Comparison of ENCODE assay signal across 8 cellular contexts in genomic region chr10:102120987-102121738, GRCh38. TPM values are rescaled to one million over a fixed set of nuclear protein-coding genes. Genes with fewer than 3 reads are reported as not detected.
A peak's percentile ranks its signal among the peaks of the same experiment; 100 is the strongest.
DNase-seq lines count a peak whose midpoint lies in the region; ATAC-seq and TF ChIP-seq lines count a peak whose summit lies in the region.

No MANE protein-coding gene starts in this region.

- H3K4me2 ChIP-seq in PC-3 (ENCODE audit: low read length), result peak overlapping the region; percentile 96

- H3K27me3 ChIP-seq in PC-3 (ENCODE audit: low read length) (no peaks in the 10 kb centered on the region), layer of hippocampus (ENCODE audit: control insufficient read depth, insufficient read depth, low read length) (no peaks in the 10 kb centered on the region)

- no peaks in the 10 kb centered on the region for H3K9me2 ChIP-seq in PC-3 (replicated peaks; ENCODE audit: low read length)

- intact Hi-C loops in PC-3 (cut with micrococcal nuclease), result no loop called here

- H3K36me3 ChIP-seq in PC-3 (ENCODE audit: low read depth, low read length), result no peaks in the 10 kb centered on the region

- peak overlapping the region; percentile 80 for H3K4me3 Mint-ChIP-seq in chondrocyte (ENCODE audit: unreplicated experiment)
- H3K4me3 Mint-ChIP-seq in stimulated activated naive CD8-positive, alpha-beta T cell treated with anti-CD3 and anti-CD28 coated beads, Interleukin-15, Interleukin-2, amounts not matched to agents 100 ng/mL and 50 ng/mL, for 24 hours, result peak overlapping the region; percentile 93

- ATAC-seq in PC-3 (no peak), HG03097 (IDR thresholded peaks at IDR 0.05; ENCODE audit: low FRiP score, unreplicated experiment) (no peak), GM18505 (IDR thresholded peaks at IDR 0.05; ENCODE audit: unreplicated experiment) (no peak)

- no peaks in the 10 kb centered on the region for H3K9me3 Mint-ChIP-seq in chondrocyte (ENCODE audit: low read depth)
- no peaks in the 10 kb centered on the region for H3K9me3 Mint-ChIP-seq in stimulated activated naive CD8-positive, alpha-beta T cell treated with anti-CD3 and anti-CD28 coated beads, Interleukin-15, Interleukin-2, amounts not matched to agents 100 ng/mL and 50 ng/mL, for 24 hours

- no peaks in the 10 kb centered on the region for H4K20me1 ChIP-seq in PC-3 (ENCODE audit: low read length)

- no peaks in the 10 kb centered on the region for H3K36me3 Mint-ChIP-seq in chondrocyte (ENCODE audit: low read depth)
- no peaks in the 10 kb centered on the region for H3K36me3 Mint-ChIP-seq in stimulated activated naive CD8-positive, alpha-beta T cell treated with anti-CD3 and anti-CD28 coated beads, Interleukin-15, Interleukin-2, amounts not matched to agents 100 ng/mL and 50 ng/mL, for 24 hours (ENCODE audit: low read depth)

- DNase-seq in NCI-H524 (lab: John Stamatoyannopoulos, UW), result peak; percentile 26 to 69
- no peak for DNase-seq in NCI-H524 treated with DMSO at 0.1 percent for 48 hours (lab: John Stamatoyannopoulos, UW)
- DNase-seq in PC-3, result no peak
- DNase-seq in chondrocyte (ENCODE audit: low spot score), result no peak

- CTCF ChIA-PET in PC-3 (lab: Charles Lee), result no interaction called here

- peaks cover 45% of the 10 kb centered on the region for H3K4me1 Mint-ChIP-seq in chondrocyte (ENCODE audit: low read depth)
- peaks cover 43% of the 10 kb centered on the region for H3K4me1 Mint-ChIP-seq in stimulated activated naive CD8-positive, alpha-beta T cell treated with anti-CD3 and anti-CD28 coated beads, Interleukin-15, Interleukin-2, amounts not matched to agents 100 ng/mL and 50 ng/mL, for 24 hours (ENCODE audit: low read depth)

- H3K9me3 ChIP-seq in PC-3 (ENCODE audit: low read length), result no peaks in the 10 kb centered on the region

- H3K4me3 ChIP-seq in PC-3 (ENCODE audit: low read length), result peak overlapping the region; percentile 84

- POLR2A ChIA-PET in PC-3 (lab: Charles Lee; ENCODE audit: unreplicated experiment), result no interaction called here

- no peak overlapping the region for H3K27ac ChIP-seq in PC-3 (ENCODE audit: low read length)
- H3K27ac ChIP-seq in layer of hippocampus (ENCODE audit: low read depth, low read length), result peak overlapping the region; percentile 99

- no peak for TF ChIP-seq POLR2A in GM18505 (IDR thresholded peaks at IDR 0.05; ENCODE audit: borderline replicate concordance, extremely low read depth, insufficient read depth, insufficient read length)

- no peaks in the 10 kb centered on the region for H3K27me3 Mint-ChIP-seq in chondrocyte (ENCODE audit: low read depth)
- no peaks in the 10 kb centered on the region for H3K27me3 Mint-ChIP-seq in stimulated activated naive CD8-positive, alpha-beta T cell treated with anti-CD3 and anti-CD28 coated beads, Interleukin-15, Interleukin-2, amounts not matched to agents 100 ng/mL and 50 ng/mL, for 24 hours

- peak overlapping the region; percentile 91 for H3K27ac Mint-ChIP-seq in chondrocyte (ENCODE audit: unreplicated experiment)
- peak overlapping the region; percentile 88 for H3K27ac Mint-ChIP-seq in stimulated activated naive CD8-positive, alpha-beta T cell treated with anti-CD3 and anti-CD28 coated beads, Interleukin-15, Interleukin-2, amounts not matched to agents 100 ng/mL and 50 ng/mL, for 24 hours

- no peak for TF ChIP-seq CTCF in PC-3 (conservative IDR thresholded peaks at IDR 0.05; ENCODE audit: low read depth, low read length)
- no peak for TF ChIP-seq CTCF in chondrocyte (IDR thresholded peaks at IDR 0.05)

- BruUV-seq in PC-3 (replicated peaks; lab: Mats Ljungman, UMichigan), result no TSS peak

- no peaks in the 10 kb centered on the region for H3F3A ChIP-seq in PC-3 (ENCODE audit: low read length, unreplicated experiment)

- H3K79me2 ChIP-seq in PC-3 (ENCODE audit: low read length), result peaks cover 37% of the 10 kb centered on the region

- H3K9ac ChIP-seq in PC-3 (ENCODE audit: low read length), result peak overlapping the region; percentile 52

- peak overlapping the region; percentile 89 for H2AFZ ChIP-seq in PC-3 (ENCODE audit: low read length)

- H3K4me1 ChIP-seq in PC-3 (ENCODE audit: insufficient read depth, low read length), result peaks cover 21% of the 10 kb centered on the region

RNA-seq across cellular contexts. Expression of gene LDB1, which starts 1.0 kb away (rescaled TPM):
- total RNA-seq in PC-3 (2014; rRNA removed), result 28.3 and 34.2 TPM in 2 replicates
- total RNA-seq in chondrocyte, result 64.6 to 73.9 TPM (median 65.7 TPM) in 3 replicates

RNA-seq across cellular contexts. Expression of gene PPRC1, which starts 11.7 kb away (rescaled TPM):
- total RNA-seq in PC-3 (2014; rRNA removed), result 27.6 and 31.3 TPM in 2 replicates
- 42.9 to 47.3 TPM (median 44.4 TPM) in 3 replicates for total RNA-seq in chondrocyte

RNA-seq across cellular contexts. Expression of gene NOLC1, which starts 31.0 kb away (rescaled TPM):
- total RNA-seq in PC-3 (2014; rRNA removed) (69.9 TPM in 2 replicates), chondrocyte (36.2 to 50.6 TPM (median 38.8 TPM) in 3 replicates)

RNA-seq across cellular contexts. Expression of gene HPS6, which starts 56.0 kb away (rescaled TPM):
- 24.0 and 26.8 TPM in 2 replicates for total RNA-seq in PC-3 (2014; rRNA removed)
- total RNA-seq in chondrocyte, result 19.4 to 21.8 TPM (median 20.1 TPM) in 3 replicates

Comparison
In these comparisons a context has a peak if more than half of its experiments do, and no peak if none do; other contexts are left out.
1. DNase-seq: peak in NCI-H524 (2 of 2); none in NCI-H524 treated with DMSO at 0.1 percent for 48 hours (single experiment), PC-3 (single experiment) and chondrocyte (single experiment).